Comparison of ENCODE assay signal across 8 cellular contexts in the genomic region with DNA sequence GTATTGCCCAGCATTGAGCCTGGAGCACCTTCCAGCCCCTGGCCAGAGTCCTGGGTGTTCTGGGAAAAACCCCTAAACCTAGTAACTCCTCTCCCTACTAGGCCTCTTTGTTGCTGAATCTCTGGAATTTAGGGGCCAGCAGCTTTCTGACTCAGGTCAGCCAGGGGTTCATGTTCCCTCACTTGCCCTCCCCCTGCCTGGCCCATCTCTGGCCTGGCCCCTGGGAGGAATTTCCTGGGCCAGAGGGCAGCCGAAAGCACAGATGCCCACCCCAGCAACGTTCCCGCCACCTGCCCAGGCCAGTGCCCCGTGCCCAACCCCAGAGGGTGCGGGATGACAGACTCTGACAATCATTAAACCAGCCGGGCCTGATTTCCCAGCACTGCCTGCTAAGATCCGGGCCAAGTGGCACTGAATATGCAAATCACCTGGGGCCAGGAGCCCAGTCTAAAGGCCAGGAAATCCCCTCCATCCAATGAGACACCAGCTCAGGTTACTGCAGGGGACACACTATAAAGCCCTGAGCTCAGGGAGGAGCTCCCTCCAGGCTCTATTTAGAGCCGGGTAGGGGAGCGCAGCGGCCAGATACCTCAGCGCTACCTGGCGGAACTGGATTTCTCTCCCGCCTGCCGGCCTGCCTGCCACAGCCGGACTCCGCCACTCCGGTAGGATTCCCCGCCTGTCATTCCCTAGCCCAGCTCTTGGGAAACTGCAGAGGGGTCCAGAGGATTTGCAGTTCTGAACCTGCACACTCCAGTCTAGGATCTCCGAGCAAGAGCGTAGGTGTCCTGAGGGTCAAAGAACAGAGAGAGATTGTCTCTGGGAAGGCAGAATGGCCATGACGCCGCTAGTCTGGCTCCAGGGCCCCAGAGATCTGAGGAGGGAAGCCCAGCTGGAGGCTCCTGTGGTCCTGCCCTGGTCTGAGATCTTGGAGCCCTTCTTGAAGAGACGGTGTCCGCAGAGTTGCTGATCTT. TPM values are rescaled to one million over a fixed set of nuclear protein-coding genes. Genes with fewer than 3 reads are reported as not detected.
A peak's percentile ranks its signal among the peaks of the same experiment; 100 is the strongest.
DNase-seq lines count a peak whose midpoint lies in the region; ATAC-seq lines count a peak whose summit lies in the region.

ELF3 (plus strand) TSS at position 546 of the 974 bp plus-strand sequence. CDS start 550 bp downstream, outside the sequence.

- H3K27me3 ChIP-seq in HUES48 (ENCODE audit: control insufficient read depth, insufficient read depth, low read length), result no peaks in the 10 kb centered on the region

- peak within 1 kb of the TSS; percentile 59 for H3K9ac ChIP-seq in HUES48 (ENCODE audit: low read depth, low read length)

- peaks cover 40% of the 10 kb centered on the region for H3K4me1 ChIP-seq in HUES48 (ENCODE audit: control insufficient read depth, insufficient read depth, low read length)

- DNase-seq in DMS53 treated with DMSO at 0.1 percent for 48 hours (lab: John Stamatoyannopoulos, UW; ENCODE audit: unreplicated experiment) (peak; percentile 100), SK-N-DZ (ENCODE audit: low spot score) (peak; percentile 32), left kidney (ENCODE audit: low read depth, low spot score) (peak; percentile 97), activated gamma-delta T cell treated with Interleukin-2 at 50 U/mL for 16 hours (no peak), activated gamma-delta T cell (lab: John Stamatoyannopoulos, UW) (no peak), AG08396 (ENCODE audit: low spot score) (no peak)

- peak; percentile 85 for ATAC-seq in GM19467 (IDR thresholded peaks at IDR 0.05; ENCODE audit: unreplicated experiment)

- no peaks in the 10 kb centered on the region for H3K9me3 ChIP-seq in HUES48 (ENCODE audit: control insufficient read depth, insufficient read depth, low read length)

- H3K4me3 ChIP-seq in HUES48 (ENCODE audit: low read depth, low read length), result peak within 1 kb of the TSS; percentile 71

- H3K27ac ChIP-seq in HUES48 (ENCODE audit: low read depth, low read length), result peak within 1 kb of the TSS; percentile 85

- peaks cover 28% of the 10 kb centered on the region for H3K36me3 ChIP-seq in HUES48 (ENCODE audit: control insufficient read depth, insufficient read depth, low read length)

RNA-seq across cellular contexts. Expression of gene ELF3, which starts in this region (rescaled TPM):
- polyA plus RNA-seq in SK-N-DZ (2014; cell fraction: cytosol; rRNA removed), result not detected in 2 replicates
- 0.23 TPM in 1 of 2 replicates, not detected in the other for polyA plus RNA-seq in SK-N-DZ (2014; cell fraction: nucleus; rRNA removed)

Comparison
In these comparisons a context has a peak if more than half of its experiments do, and no peak if none do; other contexts are left out.
1. DNase-seq: peak in DMS53 treated with DMSO at 0.1 percent for 48 hours (single experiment), SK-N-DZ (single experiment) and left kidney (single experiment); none in activated gamma-delta T cell treated with Interleukin-2 at 50 U/mL for 16 hours (single experiment), activated gamma-delta T cell (single experiment) and AG08396 (single experiment).